Comparison of ENCODE assay signal across 14 cellular contexts in genomic region chr20:5737619-5737953, GRCh38. TPM values are rescaled to one million over a fixed set of nuclear protein-coding genes. Genes with fewer than 3 reads are reported as not detected.
A peak's percentile ranks its signal among the peaks of the same experiment; 100 is the strongest.
DNase-seq lines count a peak whose midpoint lies in the region; ATAC-seq, FAIRE-seq and TF ChIP-seq lines count a peak whose summit lies in the region.
"Had no signal": no experiment of that assay in that cellular context is flagged by ENCODE, and none has a peak within 500 bp of the region (broad histone marks: within the 10 kb centered on the region; RNA-seq: fewer than 3 reads in every experiment).

No MANE protein-coding gene starts in this region.

- H3K9ac ChIP-seq in OCI-LY1 (ENCODE audit: low read length), result peak overlapping the region; percentile 56
- H3K9ac ChIP-seq in K562 (ENCODE audit: insufficient read depth in 1 of 2, low read depth in 2 of 2, low read length in 2 of 2), result no peak overlapping the region

- WGBS in K562 (ENCODE audit: insufficient coverage, low coverage, missing lambda C conversion rate), result 17% methylated on average over 1 of the region's 3 CpGs

- no peaks in the 10 kb centered on the region for H3K79me2 ChIP-seq in OCI-LY1 (ENCODE audit: insufficient read depth, low read length)
- H3K79me2 ChIP-seq in K562 (ENCODE audit: control insufficient read depth, insufficient read depth, low read length), result no peaks in the 10 kb centered on the region

- no peaks in the 10 kb centered on the region for H3K9me2 ChIP-seq in OCI-LY1 (ENCODE audit: low read depth, low read length)

- TF ChIP-seq EP300 in K562 (IDR thresholded peaks at IDR 0.05; ENCODE audit: low read length), result no peak

- POLR2A ChIA-PET in K562 (lab: Yijun Ruan, JAX), result interaction anchor here (1.1 kb wide), 1 partner anchor 10 kb away, joined by 3 read pairs; no protein-coding TSS in a partner anchor

- H3K27ac Mint-ChIP-seq in activated T-cell treated with anti-CD3 and anti-CD28 coated beads, Interleukin-2, amount 50 U/mL, for 72 hours, result peak overlapping the region; percentile 67
- peak overlapping the region in 1 of 2 donors; percentile 68 for H3K27ac Mint-ChIP-seq in stimulated activated naive CD8-positive, alpha-beta T cell treated with anti-CD3 and anti-CD28 coated beads, Interleukin-15, amount 100 ng/mL, for 72 hours
- H3K27ac Mint-ChIP-seq: WTC11 had no signal

- in situ Hi-C loops in K562 (cut with MboI) (no loop called here), gastrocnemius medialis (cut with MboI; ENCODE audit: low sequenced_read_pairs in 4 of 4) (no loop called here)

- H3K4me1 ChIP-seq in OCI-LY1 (ENCODE audit: insufficient read depth, low read length, severe bottlenecking), result peaks cover 71% of the 10 kb centered on the region
- H3K4me1 ChIP-seq in K562 (replicated peaks in 1 of 2; ENCODE audit: control insufficient read depth in 2 of 2, insufficient read depth in 2 of 2, low read length in 2 of 2), result peaks cover 18 to 22% of the 10 kb centered on the region in 2 experiments; a peak in 4 of 5 replicates
- peaks cover 0 to 6% of the 10 kb centered on the region in 2 donors for H3K4me1 ChIP-seq in gastrocnemius medialis

- H3K4me3 ChIP-seq in OCI-LY1 (ENCODE audit: low read depth, low read length, poor library complexity, severe bottlenecking) (peak overlapping the region; percentile 48), K562 (no peak overlapping the region), gastrocnemius medialis (no peak overlapping the region)
- H3K4me3 ChIP-seq: GM12878, stomach had no signal

- TF ChIP-seq POLR2A in K562 (conservative IDR thresholded peaks at IDR 0.05), result no peak
- TF ChIP-seq POLR2A in gastrocnemius medialis (IDR thresholded peaks at IDR 0.05), result no peak

- H2AFZ ChIP-seq in OCI-LY1 (ENCODE audit: low read length), result no peak overlapping the region
- no peak overlapping the region for H2AFZ ChIP-seq in K562 (ENCODE audit: low read depth, low read length)

- no peaks in the 10 kb centered on the region for H3K36me3 Mint-ChIP-seq in activated T-cell treated with anti-CD3 and anti-CD28 coated beads, Interleukin-2, amount 50 U/mL, for 72 hours (ENCODE audit: insufficient read depth in 2 of 2)
- H3K36me3 Mint-ChIP-seq: WTC11 had no signal

- CTCF ChIA-PET in K562 (lab: Yijun Ruan, JAX; ENCODE audit: low intra/inter-chr PET ratio), result no interaction called here

- no peaks in the 10 kb centered on the region for H4K20me1 ChIP-seq in OCI-LY1 (ENCODE audit: insufficient read depth, low read length)
- no peaks in the 10 kb centered on the region for H4K20me1 ChIP-seq in K562 (replicated peaks; ENCODE audit: control insufficient read depth, insufficient read depth, low read length)

- H3K9me3 ChIP-seq in OCI-LY1 (ENCODE audit: low read length) (no peaks in the 10 kb centered on the region), K562 (replicated peaks; ENCODE audit: control insufficient read depth, insufficient read depth, low read depth, low read length) (no peaks in the 10 kb centered on the region), gastrocnemius medialis (no peaks in the 10 kb centered on the region)
- H3K9me3 ChIP-seq: stomach had no signal

- ATAC-seq in activated T-cell treated with anti-CD3 and anti-CD28 coated beads, Interleukin-2, amount 50 U/mL, for 72 hours (replicated peaks in 1 of 2), result no peak
- ATAC-seq in K562 (no peak), GM18517 (IDR thresholded peaks at IDR 0.05; ENCODE audit: unreplicated experiment) (no peak), gastrocnemius medialis (no peak)
- ATAC-seq in stimulated activated naive CD8-positive, alpha-beta T cell treated with anti-CD3 and anti-CD28 coated beads, Interleukin-15, amount 100 ng/mL, for 72 hours, result no peak
- ATAC-seq: WTC11 had no signal

- no peaks in the 10 kb centered on the region for H3K9me3 Mint-ChIP-seq in activated T-cell treated with anti-CD3 and anti-CD28 coated beads, Interleukin-2, amount 50 U/mL, for 72 hours
- H3K9me3 Mint-ChIP-seq in stimulated activated naive CD8-positive, alpha-beta T cell treated with anti-CD3 and anti-CD28 coated beads, Interleukin-15, amount 100 ng/mL, for 72 hours, result no peaks in the 10 kb centered on the region
- H3K9me3 Mint-ChIP-seq: WTC11 had no signal

- no peak for DNase-seq in activated T-cell treated with anti-CD3 and anti-CD28 coated beads, Interleukin-2, amount 50 U/mL, for 72 hours
- DNase-seq in activated T-cell treated with anti-CD3 and anti-CD28 coated beads, Interleukin-2, amount 50 U/mL, for 48 hours, result no peak
- DNase-seq in K562 (ENCODE audit: extremely low read depth in 1 of 4, low spot score in 3 of 4) (no peak), gastrocnemius medialis (no peak), RKO (ENCODE audit: low spot score) (no peak)
- no peak for DNase-seq in stimulated activated naive CD8-positive, alpha-beta T cell treated with anti-CD3 and anti-CD28 coated beads, Interleukin-15, amount 100 ng/mL, for 72 hours
- DNase-seq: amniotic stem cell, NCI-H1694 treated with DMSO at 0.1 percent for 48 hours, NCI-H226 had no signal

- H3K4me1 Mint-ChIP-seq in activated T-cell treated with anti-CD3 and anti-CD28 coated beads, Interleukin-2, amount 50 U/mL, for 72 hours (ENCODE audit: low read depth), result peaks cover 36% of the 10 kb centered on the region
- H3K4me1 Mint-ChIP-seq in stimulated activated naive CD8-positive, alpha-beta T cell treated with anti-CD3 and anti-CD28 coated beads, Interleukin-15, amount 100 ng/mL, for 72 hours, result peaks cover 21% of the 10 kb centered on the region
- H3K4me1 Mint-ChIP-seq: WTC11 had no signal

- H3F3A ChIP-seq in OCI-LY1 (ENCODE audit: insufficient read depth, low read length), result no peaks in the 10 kb centered on the region

- peak overlapping the region; percentile 68 for H3K4me2 ChIP-seq in OCI-LY1 (ENCODE audit: low read length)
- H3K4me2 ChIP-seq in K562 (ENCODE audit: insufficient read depth, low read length), result peak overlapping the region; percentile 51; the same call in 1 of the 2 replicates

- TF ChIP-seq CTCF in OCI-LY1 (IDR thresholded peaks at IDR 0.05; ENCODE audit: low read length) (no peak), K562 (IDR thresholded peaks at IDR 0.05 in 2 of 3, conservative IDR thresholded peaks at IDR 0.05 in 1 of 3; ENCODE audit: insufficient read depth in 2 of 3, low read depth in 1 of 3, low read length in 3 of 3) (no peak), gastrocnemius medialis (IDR thresholded peaks at IDR 0.05 in 4 of 5, conservative IDR thresholded peaks at IDR 0.05 in 1 of 5) (no peak)

- intact Hi-C loops in K562 (cut with micrococcal nuclease), result no loop called here
- intact Hi-C loops in gastrocnemius medialis (cut with DNase I; ENCODE audit: low total_unique reads), result no loop called here

- no peaks in the 10 kb centered on the region for H3K9me1 ChIP-seq in K562 (ENCODE audit: control insufficient read depth, insufficient read depth, low read length)

- no peak for TF ChIP-seq RAD21 in K562 (CRISPR knock-in tag; conservative IDR thresholded peaks at IDR 0.05 in 1 of 2, IDR thresholded peaks at IDR 0.05 in 1 of 2)

- H3K36me3 ChIP-seq in OCI-LY1 (ENCODE audit: insufficient read depth, low read length) (no peaks in the 10 kb centered on the region), K562 (ENCODE audit: control insufficient read depth, insufficient read depth, low read length) (no peaks in the 10 kb centered on the region), gastrocnemius medialis (no peaks in the 10 kb centered on the region)
- H3K36me3 ChIP-seq: stomach had no signal

- no peaks in the 10 kb centered on the region for H3K27me3 Mint-ChIP-seq in activated T-cell treated with anti-CD3 and anti-CD28 coated beads, Interleukin-2, amount 50 U/mL, for 72 hours (ENCODE audit: low read depth)
- no peaks in the 10 kb centered on the region for H3K27me3 Mint-ChIP-seq in stimulated activated naive CD8-positive, alpha-beta T cell treated with anti-CD3 and anti-CD28 coated beads, Interleukin-15, amount 100 ng/mL, for 72 hours

- no peak for FAIRE-seq in K562 (lab: Jason Lieb, UNC)

- BruUV-seq in K562 (replicated peaks; lab: Mats Ljungman, UMichigan), result no TSS peak

- H3K4me3 Mint-ChIP-seq in activated T-cell treated with anti-CD3 and anti-CD28 coated beads, Interleukin-2, amount 50 U/mL, for 72 hours, result peak overlapping the region; percentile 57 to 74
- H3K4me3 Mint-ChIP-seq in stimulated activated naive CD8-positive, alpha-beta T cell treated with anti-CD3 and anti-CD28 coated beads, Interleukin-15, amount 100 ng/mL, for 72 hours, result peak overlapping the region; percentile 4 to 33
- H3K4me3 Mint-ChIP-seq: WTC11 had no signal

- H3K27ac ChIP-seq in OCI-LY1 (ENCODE audit: low read depth, low read length, poor library complexity, severe bottlenecking) (peak overlapping the region; percentile 95), K562 (ENCODE audit: extremely low read depth, low read depth, low read length) (no peak overlapping the region), gastrocnemius medialis (no peak overlapping the region)

- H3K27me3 ChIP-seq in OCI-LY1 (ENCODE audit: insufficient read depth, low read length) (no peaks in the 10 kb centered on the region), K562 (ENCODE audit: control insufficient read depth in 2 of 2, insufficient read depth in 2 of 2, low read length in 2 of 2) (no peaks in the 10 kb centered on the region), gastrocnemius medialis (no peaks in the 10 kb centered on the region)
- H3K27me3 ChIP-seq: stomach had no signal

TF ChIP-seq in K562, 482 proteins besides CTCF, POLR2A, EP300 and RAD21 (continues in another document):
- TF ChIP-seq ZNF507 (tag; conservative IDR thresholded peaks at IDR 0.05) (no peak), SMARCA5 (IDR thresholded peaks at IDR 0.05) (peak; percentile 65; the same call in 1 of the 2 replicates)

RNA-seq across cellular contexts. Expression of gene SHLD1, which starts 12.6 kb away (rescaled TPM):
- 10 to 100 TPM; 10.1 to 14.4 TPM for total RNA-seq in activated T-cell treated with anti-CD3 and anti-CD28 coated beads, Interleukin-2, amount 50 U/mL, for 72 hours
- 5.6 and 11.8 TPM in 2 replicates for total RNA-seq in K562 (2011; cell fraction: chromatin; rRNA removed; ENCODE audit: low replicate concordance)
- total RNA-seq in K562 (2011; cell fraction: nucleolus; rRNA removed), result 4.9 and 9.7 TPM in 2 replicates
- 9.7 and 12.2 TPM in 2 replicates for total RNA-seq in K562 (2011; cell fraction: nucleoplasm; rRNA removed)
- total RNA-seq in K562 (2014; rRNA removed) (3.7 and 3.8 TPM in 2 replicates), K562 (2014; rRNA removed; fragmentation: Illumina TruSeq; extraction: Trizol) (6.9 and 7.9 TPM in 2 replicates), K562 (2015; rRNA removed; fragmentation: Illumina TruSeq; extraction: Trizol) (7.4 and 8.2 TPM in 2 replicates), K562 (2021) (5.9 and 7.3 TPM in 2 replicates), gastrocnemius medialis (1 to 10 TPM; 5.4 to 7.1 (median 5.8) TPM)
- polyA plus RNA-seq in K562 (2011; rRNA removed) (12.1 and 13.9 TPM in 2 replicates), K562 (2014; fragmentation: Illumina TruSeq; extraction: Trizol) (6.2 and 7.6 TPM in 2 replicates), K562 (2014; fragmentation: Nextera tagmentation; extraction: Ambion mirVana) (10 to 100 TPM; 20.7 to 21.6 TPM), K562 (2014; rRNA removed) (7.3 and 8.4 TPM in 2 replicates)
- 8.1 and 13.8 TPM in 2 replicates for polyA plus RNA-seq in K562 (2011; cell fraction: cytosol; rRNA removed)
- polyA plus RNA-seq in K562 (2011; cell fraction: nucleus; rRNA removed), result 3.7 and 7.9 TPM in 2 replicates
- polyA plus RNA-seq in K562 (2012), result 8.9 and 9.1 TPM in 2 replicates
- polyA minus RNA-seq in K562 (2011; rRNA and poly(A)+ RNA removed), result 4.9 and 5.3 TPM in 2 replicates
- 1.2 and 1.5 TPM in 2 replicates for polyA minus RNA-seq in K562 (2011; cell fraction: cytosol; rRNA and poly(A)+ RNA removed)
- 3.6 and 8.0 TPM in 2 replicates for polyA minus RNA-seq in K562 (2011; cell fraction: nucleus; rRNA and poly(A)+ RNA removed)
